In genomic region chr13:102726430-102726829, GRCh38 we compare ENCODE assay signal across 12 cellular contexts. TPM values are rescaled to one million over a fixed set of nuclear protein-coding genes. Genes with fewer than 3 reads are reported as not detected.
DNase-seq lines count a peak whose midpoint lies in the region; ATAC-seq, FAIRE-seq and TF ChIP-seq lines count a peak whose summit lies in the region.
"Had no signal": no experiment of that assay in that cellular context is flagged by ENCODE, and none has a peak within 500 bp of the region (broad histone marks: within the 10 kb centered on the region; RNA-seq: fewer than 3 reads in every experiment).

No MANE protein-coding gene starts in this region.

- no peak overlapping the region for H3K9ac ChIP-seq in GM23248

- H3K4me1 ChIP-seq in GM23248 (ENCODE audit: insufficient read depth) (0 out of 2 replicates have a peak, but pooled peaks cover 3% of the 10 kb centered on the region), body of pancreas (no peaks in the 10 kb centered on the region)
- H3K4me1 ChIP-seq: transverse colon had no signal

- peak; percentile 51 for ATAC-seq in GM19351 (IDR thresholded peaks at IDR 0.05; ENCODE audit: unreplicated experiment)
- ATAC-seq in GM21825 (IDR thresholded peaks at IDR 0.05; ENCODE audit: unreplicated experiment): no peak
- no peak for ATAC-seq in body of pancreas

- H3K4me3 ChIP-seq in choroid plexus epithelial cell (ENCODE audit: low read depth, low read length) (no peak overlapping the region), GM23248 (no peak overlapping the region), body of pancreas (no peak overlapping the region)
- H3K4me3 ChIP-seq: ovary, transverse colon had no signal

- no peaks in the 10 kb centered on the region for H3K79me2 ChIP-seq in GM23248 (ENCODE audit: insufficient read depth)

- FAIRE-seq in D721Med (lab: Jason Lieb, UNC): peak; percentile 44

- H3F3A ChIP-seq in GM23248 (ENCODE audit: insufficient read depth): 0 out of 2 replicates have a peak, but pooled peaks cover 4% of the 10 kb centered on the region

- DNase-seq in D721Med (ENCODE audit: insufficient read length, low spot score) (no peak), NCI-H446 treated with DMSO at 0.1 percent for 48 hours (lab: John Stamatoyannopoulos, UW) (peak; percentile 49), choroid plexus epithelial cell (ENCODE audit: low read depth) (peak; percentile 28), GM23248 (no peak), body of pancreas (no peak)
- no peak for DNase-seq in activated CD4-positive, alpha-beta T cell treated with anti-CD3 and anti-CD28 coated beads, Interleukin-2, amount 50 U/mL, for 4 hours
- DNase-seq: COR-L47, ovary, transverse colon had no signal

- H3K27ac ChIP-seq in GM23248: no peak overlapping the region
- H3K27ac ChIP-seq in body of pancreas: no peak overlapping the region
- H3K27ac ChIP-seq: ovary, transverse colon had no signal

- H3K9me2 ChIP-seq in GM23248 (ENCODE audit: insufficient read depth): no peaks in the 10 kb centered on the region

- H4K20me1 ChIP-seq in GM23248 (ENCODE audit: insufficient read depth): no peaks in the 10 kb centered on the region

- TF ChIP-seq POLR2A in body of pancreas (IDR thresholded peaks at IDR 0.05): no peak

- no peak for TF ChIP-seq CTCF in D721Med (IDR thresholded peaks at IDR 0.05; ENCODE audit: insufficient read depth, missing control alignments)
- TF ChIP-seq CTCF in choroid plexus epithelial cell (conservative IDR thresholded peaks at IDR 0.05; ENCODE audit: low read depth, low read length): peak; percentile 14
- no peak for TF ChIP-seq CTCF in body of pancreas (IDR thresholded peaks at IDR 0.05)

- no peak overlapping the region for H3K4me2 ChIP-seq in GM23248 (ENCODE audit: unreplicated experiment)

- H3K9me3 ChIP-seq in GM23248 (ENCODE audit: low read depth) (no peaks in the 10 kb centered on the region), body of pancreas (no peaks in the 10 kb centered on the region)
- H3K9me3 ChIP-seq: ovary, transverse colon had no signal

- H3K27me3 ChIP-seq in GM23248 (replicated peaks; ENCODE audit: insufficient read depth) (0 out of 2 replicates have a peak, but pooled peaks cover 9% of the 10 kb centered on the region), body of pancreas (no peaks in the 10 kb centered on the region)
- H3K27me3 ChIP-seq: ovary had no signal

- intact Hi-C loops in body of pancreas (cut with DNase I): no loop called here

- no peak overlapping the region for H2AFZ ChIP-seq in GM23248

- H3K36me3 ChIP-seq in GM23248 (ENCODE audit: low read depth): no peaks in the 10 kb centered on the region
- no peaks in the 10 kb centered on the region for H3K36me3 ChIP-seq in body of pancreas (replicated peaks in 1 of 2; ENCODE audit: insufficient read depth in 1 of 2, low read depth in 2 of 2)
- H3K36me3 ChIP-seq: ovary, transverse colon had no signal

- WGBS in GM23248 (ENCODE audit: low coverage in 1 of 2, low lambda C conversion rate in 2 of 2, missing lambda C conversion rate in 2 of 2), 2 experiments: 69 to 71% methylated on average over 2 of the region's 2 CpGs
- 56 to 59% methylated on average over 2 of the region's 2 CpGs for WGBS in body of pancreas, 2 donors

- in situ Hi-C loops in GM23248 (cut with MboI): loop anchor here (10.0 kb wide), 1 partner anchor 142 kb away; no protein-coding TSS in a partner anchor

RNA-seq across cellular contexts. Expression of gene METTL21C, which starts 31.6 kb away (rescaled TPM):
- not detected in 2 replicates for total RNA-seq in GM23248 (2014; rRNA removed; shearing (Covaris generic))
- not detected in 2 replicates for polyA plus RNA-seq in GM23248 (2016; fragmentation: Nextera tagmentation; extraction: Ambion mirVana)
- not detected for total RNA-seq in body of pancreas
- total RNA-seq: ovary, transverse colon had no signal
- polyA plus RNA-seq: esophagus had no signal

RNA-seq across cellular contexts. Expression of gene TEX30, which starts 47.2 kb away (rescaled TPM):
- total RNA-seq in GM23248 (2014; rRNA removed; shearing (Covaris generic)): 21.1 and 22.4 TPM in 2 replicates
- 37.6 and 38.0 TPM in 2 replicates for polyA plus RNA-seq in GM23248 (2016; fragmentation: Nextera tagmentation; extraction: Ambion mirVana)
- 1 to 10 TPM; 3.6 to 4.2 TPM for total RNA-seq in body of pancreas

Comparison
In these comparisons a context has a peak if more than half of its experiments do, and no peak if none do; other contexts are left out.
1. DNase-seq: peak in NCI-H446 treated with DMSO at 0.1 percent for 48 hours (single experiment) and choroid plexus epithelial cell (single experiment); none in D721Med (single experiment), GM23248 (single experiment), body of pancreas (0 of 4) and activated CD4-positive, alpha-beta T cell treated with anti-CD3 and anti-CD28 coated beads, Interleukin-2, amount 50 U/mL, for 4 hours (0 of 2).